22 cellular contexts compared by ENCODE assay signal in genomic region chr15:34494084-34494399, GRCh38. TPM values are rescaled to one million over a fixed set of nuclear protein-coding genes. Genes with fewer than 3 reads are reported as not detected.
DNase-seq lines count a peak whose midpoint lies in the region; ATAC-seq, FAIRE-seq and TF ChIP-seq lines count a peak whose summit lies in the region.
"Had no signal": no experiment of that assay in that cellular context is flagged by ENCODE, and none has a peak within 500 bp of the region (broad histone marks: within the 10 kb centered on the region; RNA-seq: fewer than 3 reads in every experiment).

No MANE protein-coding gene starts in this region.

- WGBS in A549 (ENCODE audit: missing lambda C conversion rate): 79% methylated on average over 20 of the region's 20 CpGs
- WGBS in H9 (ENCODE audit: extremely low coverage, insufficient read length, low lambda C conversion rate): no CpG with 5 or more reads among the region's 20 CpGs

- H3K4me1 ChIP-seq in A549: no peaks in the 10 kb centered on the region
- no peaks in the 10 kb centered on the region; the same call in 1 of the 2 replicates for H3K4me1 ChIP-seq in H9 (ENCODE audit: insufficient read depth, low read length)

- no peak overlapping the region for H3K4me2 ChIP-seq in A549
- peak overlapping the region; percentile 36 for H3K4me2 ChIP-seq in H9 (ENCODE audit: insufficient read depth, insufficient read length, low read length)
- H3K4me2 ChIP-seq in neural cell (ENCODE audit: low read length): peak overlapping the region; percentile 2

- H2BK120ac ChIP-seq in H9 (ENCODE audit: low read depth, low read length, poor library complexity, severe bottlenecking): no peak overlapping the region

- no peak overlapping the region for H2AK5ac ChIP-seq in H9 (ENCODE audit: insufficient read length, low read length)

- H3K79me1 ChIP-seq in H9 (ENCODE audit: insufficient read depth, low read depth, low read length, poor library complexity, severe bottlenecking): no peaks in the 10 kb centered on the region

- H3K4ac ChIP-seq in H9 (ENCODE audit: low read depth, low read length): no peak overlapping the region

- no peaks in the 10 kb centered on the region for H3K36me3 ChIP-seq in neural cell (ENCODE audit: insufficient read depth, low read length)
- H3K36me3 ChIP-seq: esophagus squamous epithelium, gastroesophageal sphincter had no signal

- no peak overlapping the region for H3K14ac ChIP-seq in H9 (ENCODE audit: insufficient read depth, low read length)

- no peak for TF ChIP-seq POLR2A in A549 (IDR thresholded peaks at IDR 0.05; ENCODE audit: low read length)

- POLR2A ChIA-PET in A549 (lab: Yijun Ruan, JAX): no interaction called here

- no peak overlapping the region for H3T11ph ChIP-seq in H9 (ENCODE audit: low read length)

- H3K27ac ChIP-seq in A549: no peak overlapping the region
- H3K27ac ChIP-seq in H9 (ENCODE audit: insufficient read length, low read depth, low read length): no peak overlapping the region
- no peak overlapping the region for H3K27ac ChIP-seq in neural cell (ENCODE audit: low read length)
- H3K27ac ChIP-seq: esophagus squamous epithelium, gastroesophageal sphincter, GM23248, SK-N-MC had no signal

- H4K20me1 ChIP-seq in H9 (ENCODE audit: control insufficient read depth, insufficient read depth, insufficient read length): no peaks in the 10 kb centered on the region
- H4K20me1 ChIP-seq in neural cell (ENCODE audit: insufficient read depth): no peaks in the 10 kb centered on the region

- TF ChIP-seq RAD21 in A549 (conservative IDR thresholded peaks at IDR 0.05 in 1 of 2, IDR thresholded peaks at IDR 0.05 in 1 of 2) (no peak), neural cell (conservative IDR thresholded peaks at IDR 0.05) (no peak)

- ATAC-seq in A549: no peak
- ATAC-seq: gastroesophageal sphincter had no signal

- CTCF ChIA-PET in A549 (lab: Yijun Ruan, JAX): no interaction called here

- H4K91ac ChIP-seq in H9 (ENCODE audit: insufficient read length, low read depth, low read length): no peak overlapping the region

- peaks cover 7% of the 10 kb centered on the region for H3K23me2 ChIP-seq in H9 (ENCODE audit: insufficient read length, low read depth, low read length, poor library complexity, severe bottlenecking)

- H2BK5ac ChIP-seq in H9 (ENCODE audit: insufficient read length, low read length): no peak overlapping the region

- H3K79me2 ChIP-seq in H9 (ENCODE audit: insufficient read depth, low read length) (no peaks in the 10 kb centered on the region), neural cell (replicated peaks; ENCODE audit: insufficient read depth, low read length) (no peaks in the 10 kb centered on the region)

- H3K4me3 ChIP-seq in A549 (no peak overlapping the region), neural cell (ENCODE audit: low read length) (peak overlapping the region; percentile 68)
- H3K4me3 ChIP-seq: GM23248, SK-N-MC had no signal

- DNase-seq in A549 (ENCODE audit: low read depth in 1 of 2, low spot score in 1 of 2) (no peak), H9 (no peak), glutamatergic neuron (no peak), NCI-H2171 treated with DMSO at 0.1 percent for 48 hours (lab: John Stamatoyannopoulos, UW) (no peak), iPS-NIHi7 (ENCODE audit: extremely low spot score) (no peak), NCI-H1417 treated with DMSO at 0.1 percent for 48 hours (lab: John Stamatoyannopoulos, UW) (no peak)
- DNase-seq: activated B cell treated with CpG ODN at 0.5 μM for 24 hours; activated CD4-positive, alpha-beta T cell treated with anti-CD3 and anti-CD28 coated beads, Interleukin-2, amount 50 U/mL, for 4 hours; activated effector memory CD4-positive, alpha-beta T cell treated with anti-CD3 and anti-CD28 coated beads, Interleukin-2, amount 50 U/mL, for 16 hours; effector memory CD8-positive, alpha-beta T cell; esophagus squamous epithelium; GM23248; immature natural killer cell; IMR-90; NCI-H1436; NCI-H2107; NCI-H510A; stimulated activated CD4-positive, alpha-beta T cell treated with anti-CD3 and anti-CD28 coated beads, Interleukin-12 subunit alpha, Interleukin-12 subunit beta, amount 100 ng/mL, for 4 hours had no signal

- no peak for TF ChIP-seq CTCF in A549 (IDR thresholded peaks at IDR 0.05)
- TF ChIP-seq CTCF in H9 (conservative IDR thresholded peaks at IDR 0.05): no peak
- TF ChIP-seq CTCF in glutamatergic neuron (IDR thresholded peaks at IDR 0.05; ENCODE audit: partially characterized antibody, unreplicated experiment): no peak
- TF ChIP-seq CTCF in neural cell (IDR thresholded peaks at IDR 0.05; ENCODE audit: poor library complexity, severe bottlenecking): no peak

- no peak overlapping the region for H2BK20ac ChIP-seq in H9 (ENCODE audit: low read depth, low read length, poor library complexity, severe bottlenecking)

- peaks cover 14% of the 10 kb centered on the region; the same call in 1 of the 2 replicates for H3K27me3 ChIP-seq in H9 (ENCODE audit: insufficient read depth, low read length)
- H3K27me3 ChIP-seq in neural cell (ENCODE audit: insufficient read depth, low read depth, low read length): peaks cover 58% of the 10 kb centered on the region

- H3F3A ChIP-seq in neural cell (ENCODE audit: insufficient read depth, low read length, poor library complexity, severe bottlenecking): no peaks in the 10 kb centered on the region

- no peak overlapping the region for H3K56ac ChIP-seq in H9 (ENCODE audit: insufficient read length, low read depth, low read length)

- H3K9me3 Mint-ChIP-seq in H9: peaks cover 4 to 13% of the 10 kb centered on the region in 2 experiments; a peak in 4 of 5 replicates
- H3K9me3 Mint-ChIP-seq in glutamatergic neuron (ENCODE audit: unreplicated experiment): peaks cover 5% of the 10 kb centered on the region

- H3K18ac ChIP-seq in H9 (ENCODE audit: insufficient read length, low read depth, low read length): no peak overlapping the region

- H4K5ac ChIP-seq in H9 (ENCODE audit: insufficient read length, low read depth, low read length): no peak overlapping the region

- no peak for TF ChIP-seq EP300 in A549 (IDR thresholded peaks at IDR 0.05)
- no peak for TF ChIP-seq EP300 in neural cell (conservative IDR thresholded peaks at IDR 0.05; ENCODE audit: poor library complexity, severe bottlenecking)

- no peak overlapping the region for H3K23ac ChIP-seq in H9 (ENCODE audit: insufficient read length, low read depth, low read length)

- H2BK15ac ChIP-seq in H9 (ENCODE audit: low read depth, low read length): no peak overlapping the region

- peak; percentile 13 for FAIRE-seq in A549 (lab: Jason Lieb, UNC)
- FAIRE-seq: RCC 7860 had no signal

- H3K36me3 Mint-ChIP-seq in H9 (ENCODE audit: insufficient read depth in 1 of 3, low read depth in 3 of 3) (peaks cover 0 to 5% (median 4%) of the 10 kb centered on the region in 3 experiments; a peak in 6 of 7 replicates), glutamatergic neuron (ENCODE audit: unreplicated experiment) (peaks cover 13% of the 10 kb centered on the region)

- H3K27me3 Mint-ChIP-seq in H9 (ENCODE audit: low read depth) (peaks cover 91% of the 10 kb centered on the region), glutamatergic neuron (ENCODE audit: unreplicated experiment) (peaks cover 18% of the 10 kb centered on the region)

- H3K4me1 Mint-ChIP-seq in H9 (peaks cover 6 to 11% of the 10 kb centered on the region in 2 experiments), glutamatergic neuron (ENCODE audit: low read depth, unreplicated experiment) (no peaks in the 10 kb centered on the region)
- H3K4me1 Mint-ChIP-seq: activated B cell treated with CpG ODN at 0.5 μM for 24 hours had no signal

- no peak overlapping the region for H2BK12ac ChIP-seq in H9 (ENCODE audit: insufficient read length, low read depth, low read length)

- H3K4me3 Mint-ChIP-seq in H9: peak overlapping the region; percentile 51 to 66
- H3K4me3 Mint-ChIP-seq in glutamatergic neuron (ENCODE audit: unreplicated experiment): peak overlapping the region; percentile 46
- H3K4me3 Mint-ChIP-seq: activated B cell treated with CpG ODN at 0.5 μM for 24 hours; effector memory CD8-positive, alpha-beta T cell; immature natural killer cell had no signal

- no peak overlapping the region for H2AFZ ChIP-seq in H9 (ENCODE audit: low read length)
- no peak overlapping the region for H2AFZ ChIP-seq in neural cell (ENCODE audit: low read depth, low read length)
- H2AFZ ChIP-seq: GM23248 had no signal

- H3K27ac Mint-ChIP-seq in H9: no peak overlapping the region
- H3K27ac Mint-ChIP-seq in glutamatergic neuron (ENCODE audit: unreplicated experiment): no peak overlapping the region
- H3K27ac Mint-ChIP-seq: activated B cell treated with CpG ODN at 0.5 μM for 24 hours; effector memory CD8-positive, alpha-beta T cell; immature natural killer cell had no signal

- H3K9ac ChIP-seq in H9 (ENCODE audit: extremely low read depth, insufficient read length, low read length): no peak overlapping the region
- peak overlapping the region; percentile 39 for H3K9ac ChIP-seq in neural cell (ENCODE audit: low read length)
- H3K9ac ChIP-seq: GM23248 had no signal

- no peak overlapping the region for H4K8ac ChIP-seq in H9 (replicated peaks; ENCODE audit: insufficient read length, low read depth, low read length)

- H3K9me2 ChIP-seq in neural cell (ENCODE audit: insufficient read depth, low read length): no peaks in the 10 kb centered on the region

- no peaks in the 10 kb centered on the region for H3K9me3 ChIP-seq in A549
- H3K9me3 ChIP-seq in H9 (ENCODE audit: control insufficient read depth, low read depth, low read length): no peaks in the 10 kb centered on the region
- H3K9me3 ChIP-seq in neural cell (ENCODE audit: low read length): peaks cover 13% of the 10 kb centered on the region

TF ChIP-seq in A549, 52 proteins besides CTCF, POLR2A, EP300 and RAD21 (continues in another document):
- TF ChIP-seq HDAC2 (IDR thresholded peaks at IDR 0.05) (no peak), MYC (IDR thresholded peaks at IDR 0.05; ENCODE audit: borderline replicate concordance, low read length) (no peak)

RNA-seq across cellular contexts. Expression of gene GOLGA8A, which starts 56.4 kb away (rescaled TPM):
- polyA plus RNA-seq in A549 (2011; rRNA removed): 15.6 and 16.4 TPM in 2 replicates
- polyA plus RNA-seq in A549 (2012; cell fraction: cytosol; rRNA removed): 4.5 and 4.7 TPM in 2 replicates
- polyA plus RNA-seq in A549 (2012; cell fraction: nucleus; rRNA removed): 39.1 and 43.9 TPM in 2 replicates
- 11.7 to 13.9 TPM (median 12.6 TPM) in 3 replicates for polyA plus RNA-seq in A549 (2017; fragmentation: RNase III; extraction: RNeasy Plus Mini Kit Qiagen cat#74134 plus additional on column Dnase treatment)
- polyA minus RNA-seq in A549 (2011; rRNA and poly(A)+ RNA removed): 4.5 and 4.6 TPM in 2 replicates
- 56.3 and 58.8 TPM in 2 replicates for total RNA-seq in H9 (2021)
- total RNA-seq in glutamatergic neuron (ENCODE audit: unreplicated experiment): 85.7 TPM
- 214 and 225 TPM in 2 replicates for polyA plus RNA-seq in neural cell
- polyA minus RNA-seq in neural cell: 61.7 and 64.5 TPM in 2 replicates
